Comparison of ENCODE assay signal across 16 cellular contexts in genomic region chr1:239361403-239361802, GRCh38. TPM values are rescaled to one million over a fixed set of nuclear protein-coding genes. Genes with fewer than 3 reads are reported as not detected.
DNase-seq lines count a peak whose midpoint lies in the region; FAIRE-seq and TF ChIP-seq lines count a peak whose summit lies in the region.
"Had no signal": no experiment of that assay in that cellular context is flagged by ENCODE, and none has a peak within 500 bp of the region (broad histone marks: within the 10 kb centered on the region; RNA-seq: fewer than 3 reads in every experiment).

No MANE protein-coding gene starts in this region.

- FAIRE-seq in small intestine (lab: Jason Lieb, UNC), result no peak

- H3K27ac Mint-ChIP-seq in Caco-2 (ENCODE audit: unreplicated experiment), result no peak overlapping the region
- H3K27ac Mint-ChIP-seq: activated CD4-positive, alpha-beta T cell treated with anti-CD3 and anti-CD28 coated beads for 36 hours; activated T-helper 1 cell treated with anti-CD3 and anti-CD28 coated beads, Interleukin-12 subunit alpha, Interleukin-12 subunit beta, Interleukin-2, Interleukin-4 antibody, amounts not matched to agents 30 ng/mL and 10 ng/mL and 1 ng/mL, durations not matched to agents 14 hours and 24 hours and 36 hours had no signal

- POLR2A ChIA-PET in RWPE1 (lab: Yijun Ruan, JAX; ENCODE audit: low non-redundant PET), result no interaction called here
- POLR2A ChIA-PET in Caco-2 (lab: Charles Lee), result no interaction called here

- H3K4me1 ChIP-seq in small intestine (ENCODE audit: control insufficient read depth in 2 of 2, insufficient read depth in 1 of 2, low read depth in 1 of 2, low read length in 1 of 2) (no peaks in the 10 kb centered on the region), Caco-2 (peaks cover 20% of the 10 kb centered on the region)
- H3K4me1 ChIP-seq: left ventricle myocardium inferior, spleen, tibial artery had no signal

- no TSS peak for BruUV-seq in Caco-2 (replicated peaks; lab: Mats Ljungman, UMichigan)

- H3K36me3 Mint-ChIP-seq in Caco-2 (ENCODE audit: insufficient read depth, unreplicated experiment), result peaks cover 9% of the 10 kb centered on the region

- H3K4me3 ChIP-seq in HFF-Myc (replicated peaks; ENCODE audit: low read depth, low read length) (no peak overlapping the region), fibroblast of pulmonary artery (replicated peaks; ENCODE audit: low read depth, low read length) (no peak overlapping the region), small intestine (ENCODE audit: low read depth in 1 of 2, low read length in 2 of 2) (no peak overlapping the region), Caco-2 (ENCODE audit: low read depth, low read length) (no peak overlapping the region)
- H3K4me3 ChIP-seq: left ventricle myocardium inferior, spleen, tibial artery had no signal

- H3K9me3 ChIP-seq in small intestine (ENCODE audit: control insufficient read depth, low read depth) (no peaks in the 10 kb centered on the region), Caco-2 (no peaks in the 10 kb centered on the region)
- H3K9me3 ChIP-seq: left ventricle myocardium inferior, spleen, tibial artery had no signal

- peaks cover 14% of the 10 kb centered on the region for H3K9me3 Mint-ChIP-seq in Caco-2 (ENCODE audit: unreplicated experiment)
- H3K9me3 Mint-ChIP-seq: activated T-helper 1 cell treated with anti-CD3 and anti-CD28 coated beads, Interleukin-12 subunit alpha, Interleukin-12 subunit beta, Interleukin-2, Interleukin-4 antibody, amounts not matched to agents 30 ng/mL and 10 ng/mL and 1 ng/mL, durations not matched to agents 14 hours and 24 hours and 36 hours; neural crest cell had no signal

- H3K27me3 ChIP-seq in small intestine (ENCODE audit: control insufficient read depth in 2 of 2, insufficient read depth in 2 of 2, low read length in 2 of 2) (no peaks in the 10 kb centered on the region), Caco-2 (replicated peaks; ENCODE audit: control insufficient read depth, insufficient read depth, low read length) (no peaks in the 10 kb centered on the region)
- H3K27me3 ChIP-seq: spleen, tibial artery had no signal

- CTCF ChIA-PET in RWPE1 (lab: Yijun Ruan, JAX) (interaction anchor here (0.6 to 0.8 kb wide), 2 partner anchors 7 to 788 kb away, joined by 3 read pairs; no protein-coding TSS in a partner anchor), Caco-2 (lab: Charles Lee) (no interaction called here)

- no peak overlapping the region for H3K4me3 Mint-ChIP-seq in Caco-2 (ENCODE audit: unreplicated experiment)
- H3K4me3 Mint-ChIP-seq: activated CD4-positive, alpha-beta T cell treated with anti-CD3 and anti-CD28 coated beads for 36 hours; activated T-helper 1 cell treated with anti-CD3 and anti-CD28 coated beads, Interleukin-12 subunit alpha, Interleukin-12 subunit beta, Interleukin-2, Interleukin-4 antibody, amounts not matched to agents 30 ng/mL and 10 ng/mL and 1 ng/mL, durations not matched to agents 14 hours and 24 hours and 36 hours; neural crest cell had no signal

- peaks cover 31% of the 10 kb centered on the region for H3K4me1 Mint-ChIP-seq in Caco-2 (ENCODE audit: low read depth, unreplicated experiment)
- H3K4me1 Mint-ChIP-seq: activated CD4-positive, alpha-beta T cell treated with anti-CD3 and anti-CD28 coated beads for 36 hours; neural crest cell had no signal

- peak; percentile 70 for DNase-seq in HFF-Myc (ENCODE audit: extremely low read depth, low read depth)
- peak; percentile 59 for DNase-seq in RWPE1 (ENCODE audit: low spot score)
- DNase-seq in fibroblast of pulmonary artery (ENCODE audit: low read depth), result peak; percentile 14
- peak; percentile 20 for DNase-seq in small intestine
- DNase-seq in Caco-2, result no peak
- no peak for DNase-seq in activated naive CD4-positive, alpha-beta T cell treated with Interleukin-2 at 50 U/mL for 16 hours
- DNase-seq in DMS79 (lab: John Stamatoyannopoulos, UW), result no peak
- no peak for DNase-seq in nucleus accumbens (lab: John Stamatoyannopoulos, UW)
- DNase-seq: activated CD4-positive, alpha-beta T cell treated with anti-CD3 and anti-CD28 coated beads for 36 hours; aorta; left ventricle myocardium inferior; spleen; tibial artery had no signal

- intact Hi-C loops in Caco-2 (cut with micrococcal nuclease; ENCODE audit: unreplicated experiment), result no loop called here

- no peaks in the 10 kb centered on the region for H3K27me3 Mint-ChIP-seq in Caco-2 (ENCODE audit: insufficient read depth, unreplicated experiment)

- H3K27ac ChIP-seq in RWPE1 (no peak overlapping the region), small intestine (ENCODE audit: low read depth in 1 of 2, low read length in 1 of 2) (no peak overlapping the region)
- H3K27ac ChIP-seq: left ventricle myocardium inferior, spleen, tibial artery had no signal

- TF ChIP-seq CTCF in HFF-Myc (IDR thresholded peaks at IDR 0.05; ENCODE audit: low read depth, low read length, missing control alignments) (no peak), RWPE1 (conservative IDR thresholded peaks at IDR 0.05; ENCODE audit: low read depth) (no peak), fibroblast of pulmonary artery (IDR thresholded peaks at IDR 0.05; ENCODE audit: low read length, missing control alignments) (no peak), Caco-2 (IDR thresholded peaks at IDR 0.05; ENCODE audit: insufficient read depth in 1 of 2, low read depth in 1 of 2, low read length in 1 of 2, severe bottlenecking in 1 of 2, unreplicated experiment in 1 of 2) (no peak)

- 16 to 41% (median 17%) methylated on average over 4 of the region's 4 CpGs for WGBS in small intestine, 3 donors

- no peaks in the 10 kb centered on the region for H3K36me3 ChIP-seq in small intestine (ENCODE audit: control insufficient read depth in 2 of 2, insufficient read depth in 2 of 2, low read length in 2 of 2)
- no peaks in the 10 kb centered on the region for H3K36me3 ChIP-seq in Caco-2 (ENCODE audit: control insufficient read depth, insufficient read depth, low read length)
- H3K36me3 ChIP-seq: left ventricle myocardium inferior, spleen, tibial artery had no signal

RNA-seq across cellular contexts. Expression of gene CHRM3, which starts 25.0 kb away (rescaled TPM):
- polyA plus RNA-seq in small intestine, result 1 to 10 TPM in 1 of 3 donors, under 1 TPM in 2; 0.45 to 6.0 (median 0.54) TPM
- total RNA-seq in Caco-2 (2022), result 6.8 and 8.6 TPM in 2 replicates
- total RNA-seq: activated T-helper 1 cell treated with anti-CD3 and anti-CD28 coated beads, Interleukin-12 subunit alpha, Interleukin-12 subunit beta, Interleukin-2, Interleukin-4 antibody, amounts not matched to agents 30 ng/mL and 10 ng/mL and 1 ng/mL, durations not matched to agents 14 hours and 24 hours and 36 hours; T-helper 1 cell treated with Interleukin-12 subunit alpha and Interleukin-12 subunit beta and Interleukin-4 antibody, amounts not matched to agents 30 ng/mL and 1 ng/mL, for 36 hours had no signal

Comparison
In these comparisons a context has a peak if more than half of its experiments do, and no peak if none do; other contexts are left out.
1. DNase-seq: peak in HFF-Myc (single experiment), RWPE1 (single experiment), fibroblast of pulmonary artery (single experiment) and small intestine (single experiment); none in Caco-2 (0 of 2), activated naive CD4-positive, alpha-beta T cell treated with Interleukin-2 at 50 U/mL for 16 hours (single experiment), DMS79 (single experiment) and nucleus accumbens (0 of 56).